Comparison of ENCODE assay signal across 27 cellular contexts in the genomic region with DNA sequence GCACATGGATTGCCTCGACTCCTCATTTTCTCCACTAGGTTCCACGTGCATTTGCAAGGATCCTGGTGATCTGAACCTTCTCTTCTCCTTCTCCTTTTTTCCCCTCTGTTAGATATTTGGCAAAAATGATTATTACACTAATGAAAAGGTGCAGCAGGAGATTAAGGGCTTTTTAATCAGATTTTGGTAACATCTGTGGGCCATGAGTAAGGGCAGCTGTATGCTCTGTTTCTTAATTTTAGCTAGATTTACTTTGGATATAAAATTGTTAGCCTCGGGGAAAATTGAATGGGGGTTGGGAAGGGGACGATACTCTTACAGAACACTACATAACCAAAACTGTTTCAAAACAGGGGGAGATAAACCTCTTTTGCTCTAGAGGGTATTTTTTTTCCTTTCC.
"Had no signal": no experiment of that assay in that cellular context is flagged by ENCODE, and none has a peak within 500 bp of the region (broad histone marks: within the 10 kb centered on the region; RNA-seq: fewer than 3 reads in every experiment).

No MANE protein-coding gene starts in this region.

- H3K27me3 ChIP-seq: colonic mucosa, gastrocnemius medialis, hepatocyte, pancreas, thyroid gland had no signal

- H3K36me3 ChIP-seq: colonic mucosa, gastrocnemius medialis, left lung, neutrophil, suprapubic skin, thyroid gland had no signal

- H3K36me3 Mint-ChIP-seq: mesothelial cell of epicardium; naive B cell; natural killer cell treated with Interleukin-12 subunit alpha and Interleukin-12 subunit beta and Interleukin-15 and Interleukin-18, amount 100 ng/mL, for 72 hours had no signal

- DNase-seq: colonic mucosa; dermis blood vessel endothelial cell; effector memory CD8-positive, alpha-beta T cell; foreskin fibroblast; kidney; left lung; mesenchymal stem cell; naive B cell; pancreas; retina; stimulated activated CD4-positive, alpha-beta T cell treated with anti-CD3 and anti-CD28 coated beads, Interleukin-12 subunit alpha, Interleukin-12 subunit beta, amount 100 ng/mL, for 4 hours; stimulated activated CD4-positive, alpha-beta T cell treated with anti-CD3 and anti-CD28 coated beads, Interleukin-1b, Interleukin-23, amount 100 ng/mL, for 48 hours; stimulated activated CD4-positive, alpha-beta T cell treated with anti-CD3 and anti-CD28 coated beads, Interleukin-4, amount 100 ng/mL, for 1 hour; stimulated activated CD8-positive, alpha-beta memory T cell treated with anti-CD3 and anti-CD28 coated beads, Interleukin-4, amount 100 ng/mL, for 48 hours; stimulated activated naive CD4-positive, alpha-beta T cell; stimulated activated naive CD8-positive, alpha-beta T cell treated with anti-CD3 and anti-CD28 coated beads, Interleukin-15, amount 100 ng/mL, for 72 hours; thyroid gland; trophoblast cell had no signal

- ATAC-seq: effector memory CD8-positive, alpha-beta T cell; gastrocnemius medialis; mucosa of descending colon; natural killer cell treated with Interleukin-12 subunit alpha and Interleukin-12 subunit beta and Interleukin-15 and Interleukin-18, amount 100 ng/mL, for 72 hours; stimulated activated naive CD8-positive, alpha-beta T cell treated with anti-CD3 and anti-CD28 coated beads, Interleukin-15, amount 100 ng/mL, for 72 hours had no signal

- H3K4me3 ChIP-seq: colonic mucosa, gastrocnemius medialis, hepatocyte, left lung, mucosa of descending colon, smooth muscle cell, suprapubic skin, thyroid gland had no signal

- H3K4me1 ChIP-seq: colonic mucosa, gastrocnemius medialis, left lung, pancreas, suprapubic skin, thyroid gland had no signal

- H3K27ac ChIP-seq: colonic mucosa, gastrocnemius medialis, hepatocyte, left lung, neutrophil, pancreas, suprapubic skin, thyroid gland had no signal

- H3K27ac Mint-ChIP-seq: effector memory CD8-positive, alpha-beta T cell; mesothelial cell of epicardium; naive B cell; natural killer cell treated with Interleukin-12 subunit alpha and Interleukin-12 subunit beta and Interleukin-15 and Interleukin-18, amount 100 ng/mL, for 72 hours; stimulated activated naive CD8-positive, alpha-beta T cell treated with anti-CD3 and anti-CD28 coated beads, Interleukin-15, amount 100 ng/mL, for 72 hours had no signal

- H3K9me3 ChIP-seq: colonic mucosa, gastrocnemius medialis, left lung, mucosa of descending colon, neutrophil, pancreas, suprapubic skin, thyroid gland had no signal

- H3K9me3 Mint-ChIP-seq: effector memory CD8-positive, alpha-beta T cell; mesothelial cell of epicardium; natural killer cell treated with Interleukin-12 subunit alpha and Interleukin-12 subunit beta and Interleukin-15 and Interleukin-18, amount 100 ng/mL, for 72 hours; neural crest cell; stimulated activated naive CD8-positive, alpha-beta T cell treated with anti-CD3 and anti-CD28 coated beads, Interleukin-15, amount 100 ng/mL, for 72 hours had no signal

- H3K4me3 Mint-ChIP-seq: effector memory CD8-positive, alpha-beta T cell; mesothelial cell of epicardium; natural killer cell treated with Interleukin-12 subunit alpha and Interleukin-12 subunit beta and Interleukin-15 and Interleukin-18, amount 100 ng/mL, for 72 hours; neural crest cell; stimulated activated naive CD8-positive, alpha-beta T cell treated with anti-CD3 and anti-CD28 coated beads, Interleukin-15, amount 100 ng/mL, for 72 hours had no signal

- H3K4me2 ChIP-seq: hepatocyte, smooth muscle cell had no signal
